8 cellular contexts compared by ENCODE assay signal in the genomic region with DNA sequence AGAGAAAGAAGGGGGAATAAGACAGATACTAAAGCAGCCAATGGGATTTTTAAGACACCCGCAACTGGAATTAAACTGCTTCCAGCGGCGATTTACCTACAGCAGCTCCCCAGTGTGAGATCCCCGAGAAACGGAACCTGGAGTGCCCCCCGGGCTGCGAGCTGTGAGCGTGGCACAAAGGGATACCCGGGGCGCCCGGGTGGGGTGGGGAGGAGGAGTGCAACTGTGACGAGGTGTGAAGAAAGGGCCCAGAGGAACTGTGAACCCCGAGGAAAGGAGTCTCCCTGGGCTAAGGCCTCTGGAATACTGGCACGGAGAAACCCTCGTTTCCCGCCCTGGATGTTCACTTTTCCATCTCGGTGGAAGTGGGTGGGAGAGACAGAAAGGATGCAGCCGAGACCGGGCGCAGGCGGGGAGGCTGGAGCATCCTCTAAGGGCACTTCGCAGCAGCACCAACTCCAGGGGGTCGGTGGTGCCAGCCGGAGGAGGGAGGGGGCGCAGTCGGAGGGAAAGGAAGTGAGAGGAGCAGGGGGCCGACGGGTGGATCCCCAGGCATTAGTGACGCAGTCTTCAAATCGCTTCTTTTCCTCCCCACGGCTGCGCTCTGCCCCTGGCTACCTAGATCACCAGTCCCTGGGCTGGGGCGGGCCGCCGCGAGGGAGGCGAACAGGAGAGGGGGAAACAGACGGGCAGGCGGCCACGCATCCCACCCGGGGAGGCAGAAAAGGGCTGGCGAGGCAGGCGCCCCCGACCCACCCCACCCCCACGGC. TPM values are rescaled to one million over a fixed set of nuclear protein-coding genes. Genes with fewer than 3 reads are reported as not detected.
DNase-seq lines count a peak whose midpoint lies in the region; ATAC-seq and TF ChIP-seq lines count a peak whose summit lies in the region.
"Not testable (repeated sequence)": the region's sequence is repeated elsewhere in the genome, so short reads cannot be mapped to it uniquely, and the experiment has no call there.

No MANE protein-coding gene starts in this region.

- not testable (repeated sequence) for H3K4me3 ChIP-seq in HCT116 (replicated peaks in 1 of 2; ENCODE audit: low read depth in 1 of 2, low read length in 2 of 2); hepatocyte
- H3K4me3 ChIP-seq in Panc1 (ENCODE audit: low read depth in 2 of 2, low read length in 2 of 2) (peak overlapping the region; percentile 12 to 29; a peak in 1 of 4 replicates), stomach (peak overlapping the region in 3 of 4 donors; percentile 11 to 24 (median 21))

- H3K36me3 ChIP-seq in HCT116 (ENCODE audit: control insufficient read depth in 1 of 2, insufficient read depth in 2 of 2, low read length in 2 of 2); Panc1 (ENCODE audit: control insufficient read depth, insufficient read depth, low read length); hepatocyte (replicated peaks; ENCODE audit: insufficient read depth, low read depth); stomach: not testable (repeated sequence)

- ATAC-seq in CD4-positive, alpha-beta T cell (ENCODE audit: poor library complexity): peak; percentile 58
- ATAC-seq in HCT116: peak; percentile 39
- ATAC-seq in Panc1: peak; percentile 90
- peak; percentile 69 for ATAC-seq in effector memory CD8-positive, alpha-beta T cell (replicated peaks)
- peak; percentile 63 to 75 for ATAC-seq in naive thymus-derived CD8-positive, alpha-beta T cell

- not testable (repeated sequence) for H3K27ac Mint-ChIP-seq in CD4-positive, alpha-beta T cell; effector memory CD8-positive, alpha-beta T cell; naive thymus-derived CD8-positive, alpha-beta T cell

- H3K4me1 Mint-ChIP-seq in CD4-positive, alpha-beta T cell (ENCODE audit: low read depth); effector memory CD8-positive, alpha-beta T cell (ENCODE audit: low read depth in 2 of 2); naive thymus-derived CD8-positive, alpha-beta T cell: not testable (repeated sequence)

- not testable (repeated sequence) for H3K9me3 Mint-ChIP-seq in CD4-positive, alpha-beta T cell; effector memory CD8-positive, alpha-beta T cell; naive thymus-derived CD8-positive, alpha-beta T cell

- H3K4me2 ChIP-seq in HCT116 (ENCODE audit: low read length): not testable (repeated sequence)
- peak overlapping the region; percentile 56 for H3K4me2 ChIP-seq in hepatocyte

- POLR2A ChIA-PET in CD4-positive, alpha-beta T cell (lab: Charles Lee); HCT116 (lab: Charles Lee); Panc1 (lab: Charles Lee); naive thymus-derived CD8-positive, alpha-beta T cell (lab: Charles Lee): not testable (repeated sequence)

- H3K27ac ChIP-seq in CD4-positive, alpha-beta T cell (ENCODE audit: low read depth, low read length); HCT116 (ENCODE audit: low read depth, low read length); Panc1 (ENCODE audit: low read length); hepatocyte; stomach: not testable (repeated sequence)

- H3K36me3 Mint-ChIP-seq in CD4-positive, alpha-beta T cell (ENCODE audit: low read depth); effector memory CD8-positive, alpha-beta T cell (ENCODE audit: insufficient read depth); naive thymus-derived CD8-positive, alpha-beta T cell: not testable (repeated sequence)

- not testable (repeated sequence) for H2AFZ ChIP-seq in HCT116 (ENCODE audit: low read depth, low read length, poor library complexity, severe bottlenecking); hepatocyte

- CTCF ChIA-PET in CD4-positive, alpha-beta T cell (lab: Charles Lee); HCT116 (lab: Charles Lee); Panc1 (lab: Charles Lee): not testable (repeated sequence)

- not testable (repeated sequence) for H3K27me3 ChIP-seq in CD4-positive, alpha-beta T cell (ENCODE audit: control insufficient read depth, insufficient read depth, low read length); HCT116 (ENCODE audit: insufficient read depth, low read length); Panc1 (ENCODE audit: control insufficient read depth, insufficient read depth, low read length); hepatocyte; stomach

- H3K4me3 Mint-ChIP-seq in CD4-positive, alpha-beta T cell: not testable (repeated sequence)
- peak overlapping the region in 1 of 2 donors; percentile 37 for H3K4me3 Mint-ChIP-seq in effector memory CD8-positive, alpha-beta T cell
- H3K4me3 Mint-ChIP-seq in naive thymus-derived CD8-positive, alpha-beta T cell: peak overlapping the region in 1 of 10 donors; percentile 15

- in situ Hi-C loops in Panc1 (cut with HindIII; ENCODE audit: low pct_unique_long_range_greater_than_20kb, low sequenced_read_pairs): not testable (repeated sequence)

- 3% methylated on average over 11 of the region's 45 CpGs for WGBS in hepatocyte (ENCODE audit: low lambda C conversion rate, missing lambda C conversion rate)
- WGBS in stomach, 5 donors: 0 to 5% (median 1%) methylated on average over 5 to 23 of the region's 45 CpGs; no CpG with 5 or more reads in 1 of the 5 donors

- TF ChIP-seq RAD21 in HCT116 (IDR thresholded peaks at IDR 0.05; ENCODE audit: low read depth): not testable (repeated sequence)

- H3K9me2 ChIP-seq in HCT116 (ENCODE audit: insufficient read depth); hepatocyte (replicated peaks; ENCODE audit: insufficient read depth): not testable (repeated sequence)

- BruUV-seq in HCT116 (replicated peaks; lab: Mats Ljungman, UMichigan); Panc1 (replicated peaks; lab: Mats Ljungman, UMichigan): not testable (repeated sequence)

- not testable (repeated sequence) for TF ChIP-seq CTCF in CD4-positive, alpha-beta T cell (IDR thresholded peaks at IDR 0.05); HCT116 (IDR thresholded peaks at IDR 0.05 in 2 of 3, conservative IDR thresholded peaks at IDR 0.05 in 1 of 3; ENCODE audit: borderline replicate concordance in 1 of 3, insufficient read depth in 1 of 3, low read depth in 2 of 3, low read length in 2 of 3); Panc1 (IDR thresholded peaks at IDR 0.05); hepatocyte (IDR thresholded peaks at IDR 0.05; ENCODE audit: poor library complexity); stomach (IDR thresholded peaks at IDR 0.05)

- not testable (repeated sequence) for H4K20me1 ChIP-seq in HCT116 (ENCODE audit: insufficient read depth); hepatocyte (ENCODE audit: insufficient read depth, poor library complexity, severe bottlenecking)

- TF ChIP-seq EP300 in stomach (IDR thresholded peaks at IDR 0.05): not testable (repeated sequence)

- RAD21 ChIA-PET in HCT116 (lab: Charles Lee; ENCODE audit: low non-redundant PET in 1 of 2, low total read pairs in 2 of 2, uncharacterized antibody in 2 of 2, unreplicated experiment in 2 of 2): not testable (repeated sequence)

- H3K27me3 Mint-ChIP-seq in CD4-positive, alpha-beta T cell; effector memory CD8-positive, alpha-beta T cell; naive thymus-derived CD8-positive, alpha-beta T cell: not testable (repeated sequence)

- intact Hi-C loops in CD4-positive, alpha-beta T cell (cut with DNase I, micrococcal nuclease); HCT116 (cut with micrococcal nuclease); Panc1 (cut with micrococcal nuclease; ENCODE audit: unreplicated experiment); stomach (cut with DNase I; ENCODE audit: low total_unique reads): not testable (repeated sequence)

- not testable (repeated sequence) for DNase-seq in CD4-positive, alpha-beta T cell; HCT116 (ENCODE audit: low read depth, low spot score); Panc1 (ENCODE audit: low read depth, low spot score); hepatocyte (ENCODE audit: low spot score); naive thymus-derived CD8-positive, alpha-beta T cell; stomach
- peak; percentile 25 for DNase-seq in activated T-cell treated with anti-CD3 and anti-CD28 coated beads, Interleukin-2, amount 50 U/mL, for 1 hour
- peak in 1 of 3 experiments; percentile 8 for DNase-seq in effector memory CD8-positive, alpha-beta T cell

- H3K9me3 ChIP-seq in CD4-positive, alpha-beta T cell (ENCODE audit: control insufficient read depth, low read length); HCT116 (ENCODE audit: control insufficient read depth in 1 of 2, insufficient read depth in 1 of 2, low read depth in 1 of 2, low read length in 2 of 2); Panc1 (ENCODE audit: control insufficient read depth, insufficient read depth, low read depth, low read length); hepatocyte (ENCODE audit: low read depth); stomach: not testable (repeated sequence)

- not testable (repeated sequence) for H3K9ac ChIP-seq in HCT116 (ENCODE audit: low read length)

- not testable (repeated sequence) for TF ChIP-seq POLR2A in HCT116 (IDR thresholded peaks at IDR 0.05; ENCODE audit: borderline replicate concordance, extremely low read depth, insufficient read depth, insufficient read length); stomach (IDR thresholded peaks at IDR 0.05)

- H3K4me1 ChIP-seq in HCT116 (ENCODE audit: control insufficient read depth in 1 of 2, insufficient read depth in 2 of 2, low read length in 2 of 2); Panc1 (ENCODE audit: control insufficient read depth, insufficient read depth, low read length); hepatocyte (ENCODE audit: insufficient read depth); stomach: not testable (repeated sequence)

- H3K79me2 ChIP-seq in HCT116 (ENCODE audit: insufficient read depth, low read length); hepatocyte: not testable (repeated sequence)

RNA-seq across cellular contexts. Expression of a gene that starts 33.0 kb away (rescaled TPM):
- 10 to 100 TPM; 84.7 to 96.2 TPM for total RNA-seq in CD4-positive, alpha-beta T cell
- 17.7 TPM for total RNA-seq in HCT116 (2021; ENCODE audit: unreplicated experiment)
- polyA plus RNA-seq in HCT116 (2012): 2.9 and 3.2 TPM in 2 replicates
- 38.4 TPM for total RNA-seq in Panc1 (2021; ENCODE audit: unreplicated experiment)
- 24.1 TPM for polyA plus RNA-seq in Panc1 (2012; ENCODE audit: insufficient read length)
- total RNA-seq in hepatocyte: 51.8 and 54.8 TPM in 2 replicates
- 16.5 and 23.7 TPM in 2 replicates for polyA plus RNA-seq in hepatocyte
- 10 to 100 TPM; 35.1 to 45.6 TPM for total RNA-seq in naive thymus-derived CD8-positive, alpha-beta T cell
- polyA plus RNA-seq in naive thymus-derived CD8-positive, alpha-beta T cell: 1 to 10 TPM in 2 of 3 donors, under 1 TPM in 1; 0.96 to 3.2 (median 2.7) TPM
- total RNA-seq in stomach: 100 to 1,000 TPM in 1 of 5 donors, 10 to 100 TPM in 4; 36.2 to 181 (median 44.6) TPM
- 1 to 10 TPM; 2.3 to 5.8 (median 2.4) TPM for polyA plus RNA-seq in stomach

Comparison
In these comparisons a context has a peak if more than half of its experiments do, and no peak if none do; other contexts are left out.
1. ATAC-seq: peak in every context shown above with its lines; median percentile 90 in Panc1; 69 in effector memory CD8-positive, alpha-beta T cell; 69 in naive thymus-derived CD8-positive, alpha-beta T cell; 58 in CD4-positive, alpha-beta T cell; 39 in HCT116.